In the genomic region with DNA sequence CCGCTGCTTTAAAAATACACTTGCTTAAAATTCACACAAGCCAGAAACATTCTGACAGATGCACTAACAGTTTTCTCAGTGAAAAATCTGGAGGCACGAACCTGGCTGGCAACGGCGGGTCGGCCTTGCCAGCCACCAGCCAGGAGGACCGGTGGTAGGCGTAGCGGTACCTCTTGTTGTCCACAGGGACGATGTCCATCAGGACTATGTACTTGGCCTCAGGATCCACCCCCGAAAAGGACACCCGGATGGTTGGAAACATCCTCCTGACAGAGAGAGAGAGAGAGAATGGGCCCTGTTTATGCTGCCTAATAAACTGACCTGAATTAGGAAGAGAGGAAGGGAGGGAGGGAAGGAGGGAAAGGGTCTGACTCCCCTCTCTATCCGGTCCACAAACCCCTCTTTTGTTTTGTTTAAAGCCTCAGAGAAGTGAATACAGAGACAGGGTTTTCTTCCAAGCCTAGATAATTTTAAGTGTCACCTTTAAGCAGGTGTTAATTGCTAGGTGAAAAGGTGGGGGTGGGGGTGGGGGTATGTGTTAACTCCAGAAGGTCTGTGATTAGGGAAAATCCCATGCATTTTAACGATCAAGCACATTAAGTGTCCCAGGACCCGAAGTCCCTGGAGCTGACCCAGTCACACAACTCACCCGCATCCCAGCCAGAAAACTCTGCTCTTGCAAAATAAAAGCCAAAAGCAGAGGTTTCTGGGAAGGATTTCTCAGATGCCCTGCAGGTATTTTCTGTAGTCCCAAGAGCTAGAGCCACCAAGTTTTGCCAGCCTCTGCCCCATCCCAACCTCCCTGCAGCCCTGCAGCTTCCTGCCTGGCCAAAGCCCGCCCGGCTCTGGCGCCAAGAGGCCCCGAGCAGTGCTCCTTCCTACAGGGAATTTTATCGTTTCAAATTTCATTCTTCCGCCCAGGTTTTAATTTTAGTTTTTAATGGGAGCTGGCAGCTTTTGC, we compare ENCODE assay signal across 19 cellular contexts. TPM values are rescaled to one million over a fixed set of nuclear protein-coding genes. Genes with fewer than 3 reads are reported as not detected.
DNase-seq lines count a peak whose midpoint lies in the region; ATAC-seq and TF ChIP-seq lines count a peak whose summit lies in the region.
"Had no signal": no experiment of that assay in that cellular context is flagged by ENCODE, and none has a peak within 500 bp of the region (broad histone marks: within the 10 kb centered on the region; RNA-seq: fewer than 3 reads in every experiment).

No MANE protein-coding gene starts in this region.

- peaks cover 12% of the 10 kb centered on the region for H3K4me1 ChIP-seq in BE2C
- H3K4me1 ChIP-seq in HUES6 (ENCODE audit: control insufficient read depth, insufficient read depth, low read length) = peaks cover 5% of the 10 kb centered on the region; the same call in 1 of the 2 replicates

- peaks cover 69% of the 10 kb centered on the region for H3K36me3 ChIP-seq in BE2C
- H3K36me3 ChIP-seq in HUES6 (ENCODE audit: control insufficient read depth, insufficient read depth, low read length) = no peaks in the 10 kb centered on the region
- H3K36me3 ChIP-seq: lower lobe of right lung had no signal

- no peak for ATAC-seq in HG03521 (IDR thresholded peaks at IDR 0.05; ENCODE audit: unreplicated experiment)
- no peak for ATAC-seq in HG03097 (IDR thresholded peaks at IDR 0.05; ENCODE audit: low FRiP score, unreplicated experiment)
- no peak for ATAC-seq in GM21529 (IDR thresholded peaks at IDR 0.05; ENCODE audit: unreplicated experiment)
- ATAC-seq: activated naive CD4-positive, alpha-beta T cell treated with anti-CD3 and anti-CD28 coated beads, Interleukin-2, amount 50 U/mL, for 72 hours; body of pancreas; natural killer cell treated with Interleukin-12 subunit alpha and Interleukin-12 subunit beta and Interleukin-15 and Interleukin-18, amount 100 ng/mL, for 72 hours had no signal

- DNase-seq in BE2C = peak; percentile 74
- DNase-seq in fibroblast of pulmonary artery (ENCODE audit: low read depth) = no peak
- peak; percentile 31 for DNase-seq in iPS-NIHi11 (ENCODE audit: low spot score)
- DNase-seq in NCI-H446 treated with DMSO at 0.1 percent for 48 hours (lab: John Stamatoyannopoulos, UW) = no peak
- DNase-seq: activated T-cell treated with anti-CD3 and anti-CD28 coated beads, Interleukin-2, amount 50 U/mL, for 24 hours; body of pancreas; CD8-positive, alpha-beta memory T cell; EL; hippocampal formation; lower lobe of right lung; NCI-H187; NCI-H510A treated with DMSO at 0.1 percent for 48 hours had no signal

- H3K27me3 ChIP-seq in BE2C (no peaks in the 10 kb centered on the region; the same call in 1 of the 2 replicates), HUES6 (ENCODE audit: control insufficient read depth, insufficient read depth, low read length) (peaks cover 93% of the 10 kb centered on the region)

- H3K9me3 ChIP-seq in BE2C (no peaks in the 10 kb centered on the region), HUES6 (ENCODE audit: control insufficient read depth, insufficient read depth, low read depth, low read length) (no peaks in the 10 kb centered on the region)
- H3K9me3 ChIP-seq: body of pancreas, lower lobe of right lung had no signal

- TF ChIP-seq CTCF in BE2C (IDR thresholded peaks at IDR 0.05; ENCODE audit: low read depth, low read length) (no peak), fibroblast of pulmonary artery (IDR thresholded peaks at IDR 0.05; ENCODE audit: low read length, missing control alignments) (no peak)

- no peak overlapping the region for H3K27ac ChIP-seq in HUES6 (ENCODE audit: low read depth, low read length)
- H3K27ac ChIP-seq: body of pancreas, lower lobe of right lung had no signal

- no peak overlapping the region for H3K9ac ChIP-seq in HUES6 (ENCODE audit: low read length)

- H3K4me3 ChIP-seq in BE2C (ENCODE audit: low read depth, low read length) (peak overlapping the region; percentile 83), HUES6 (ENCODE audit: low read depth, low read length) (peak overlapping the region; percentile 52), fibroblast of pulmonary artery (replicated peaks; ENCODE audit: low read depth, low read length) (peak overlapping the region; percentile 91)
- H3K4me3 ChIP-seq: body of pancreas, lower lobe of right lung had no signal

RNA-seq across cellular contexts. Expression of gene TBX20, which starts 5.0 kb away (rescaled TPM):
- polyA plus RNA-seq in BE2C (2012; ENCODE audit: insufficient read depth, insufficient read length, low read depth) = 8.8 TPM
- polyA plus RNA-seq: AG04450; CD8-positive, alpha-beta memory T cell had no signal

Comparison
In these comparisons a context has a peak if more than half of its experiments do, and no peak if none do; other contexts are left out.
1. DNase-seq: peak in BE2C (single experiment) and iPS-NIHi11 (single experiment); none in fibroblast of pulmonary artery (single experiment) and NCI-H446 treated with DMSO at 0.1 percent for 48 hours (single experiment).
2. Peak in every context shown above with its lines, with median percentiles within 50 percentile points of each other: H3K4me3 ChIP-seq.